25 cellular contexts compared by ENCODE assay signal in genomic region chr9:18299449-18299848, GRCh38.
"Had no signal": no experiment of that assay in that cellular context is flagged by ENCODE, and none has a peak within 500 bp of the region (broad histone marks: within the 10 kb centered on the region; RNA-seq: fewer than 3 reads in every experiment).

No MANE protein-coding gene starts in this region.

- H2AFZ ChIP-seq: parathyroid adenoma had no signal

- H3K36me3 ChIP-seq: ovary, right lobe of liver, sigmoid colon, suprapubic skin, tibial artery, transverse colon, upper lobe of right lung, vagina had no signal

- H3K9ac ChIP-seq: parathyroid adenoma had no signal

- H3K4me1 ChIP-seq: psoas muscle, right lobe of liver, transverse colon, upper lobe of right lung had no signal

- H3K27me3 ChIP-seq: ovary, right lobe of liver, sigmoid colon, suprapubic skin, testis, tibial artery, transverse colon, upper lobe of right lung, vagina had no signal

- FAIRE-seq: small intestine had no signal

- H3K4me3 ChIP-seq: ovary, psoas muscle, right lobe of liver, sigmoid colon, suprapubic skin, testis, tibial artery, transverse colon, upper lobe of right lung, vagina had no signal

- H3K27ac ChIP-seq: ovary, parathyroid adenoma, psoas muscle, right lobe of liver, sigmoid colon, suprapubic skin, testis, tibial artery, transverse colon, upper lobe of right lung, vagina had no signal

- DNase-seq: naive thymus-derived CD8-positive, alpha-beta T cell; nephron progenitor cell; occipital lobe; ovary; posterior cingulate gyrus; psoas muscle; right cardiac atrium; right lobe of liver; sigmoid colon; small intestine; stimulated activated CD4-positive, alpha-beta T cell treated with anti-CD3 and anti-CD28 coated beads, Interleukin-15, amount 100 ng/mL, for 24 hours; stimulated activated CD4-positive, alpha-beta T cell treated with anti-CD3 and anti-CD28 coated beads, Interleukin-4, amount 100 ng/mL, for 1 hour; stimulated activated CD4-positive, alpha-beta T cell treated with anti-CD3 and anti-CD28 coated beads, Interleukin-4, amount 100 ng/mL, for 4 hours; stimulated activated CD8-positive, alpha-beta memory T cell treated with anti-CD3 and anti-CD28 coated beads, Interleukin-4, amount 100 ng/mL, for 48 hours; stimulated activated naive CD4-positive, alpha-beta T cell; stimulated activated naive CD8-positive, alpha-beta T cell treated with anti-CD3 and anti-CD28 coated beads, Interleukin-15, amount 100 ng/mL, for 72 hours; stimulated activated naive CD8-positive, alpha-beta T cell treated with anti-CD3 and anti-CD28 coated beads, Interleukin-15, Interleukin-2, amounts not matched to agents 100 U/mL and 50 U/mL, for 24 hours; substantia nigra; testis; tibial artery; transverse colon; upper lobe of right lung had no signal

- H3K79me2 ChIP-seq: parathyroid adenoma had no signal

- H3K9me3 ChIP-seq: ovary, psoas muscle, right lobe of liver, sigmoid colon, suprapubic skin, testis, tibial artery, transverse colon, upper lobe of right lung, vagina had no signal
